1 cellular context compared by ENCODE assay signal in genomic region chr3:58238830-58239229, GRCh38.
TF ChIP-seq lines count a peak whose summit lies in the region.

No MANE protein-coding gene starts in this region.

TF ChIP-seq in H1, 55 proteins besides CTCF, POLR2A, EP300 and RAD21 (continued from another document):
- TF ChIP-seq CREB1 (IDR thresholded peaks at IDR 0.05): no peak
TF ChIP-seq in H1: peak in this region for 0.
